ENCODE assay signal across 21 cellular contexts in genomic region chr21:41596241-41596925, GRCh38.
"Had no signal": no experiment of that assay in that cellular context is flagged by ENCODE, and none has a peak within 500 bp of the region (broad histone marks: within the 10 kb centered on the region; RNA-seq: fewer than 3 reads in every experiment).

No MANE protein-coding gene starts in this region.

- H3K27ac ChIP-seq: cardiac muscle cell, lower lobe of right lung, ovary, prostate gland, tibial artery, uterus, VCaP had no signal

- H3K4me1 ChIP-seq: uterus had no signal

- H3K9me3 ChIP-seq: lower lobe of right lung, ovary, prostate gland, tibial artery, uterus had no signal

- H3K36me3 ChIP-seq: cardiac muscle cell, lower lobe of right lung, ovary, prostate gland, tibial artery, uterus had no signal

- H3K4me3 ChIP-seq: cardiac muscle cell, lower lobe of right lung, ovary, prostate gland, tibial artery, uterus had no signal

- H3K27me3 ChIP-seq: cardiac muscle cell, ovary, uterus had no signal

- DNase-seq: activated CD4-positive, alpha-beta memory T cell treated with anti-CD3 and anti-CD28 coated beads, Interleukin-2, amount 10 ng/mL, durations not matched to agents 7 days and 5 days; activated CD4-positive, alpha-beta T cell treated with anti-CD3 and anti-CD28 coated beads, Interleukin-2, amount 10 ng/mL, durations not matched to agents 24 days and 14 days; activated naive CD4-positive, alpha-beta T cell treated with Interleukin-2 at 50 U/mL for 16 hours; activated naive CD8-positive, alpha-beta T cell treated with anti-CD3 and anti-CD28 coated beads, Interleukin-2, amount 10 ng/mL, durations not matched to agents 7 days and 5 days; amygdala; effector CD8-positive, alpha-beta T cell; erythroblast; foreskin fibroblast; kidney; lower lobe of right lung; naive thymus-derived CD4-positive, alpha-beta T cell; stimulated activated CD4-positive, alpha-beta T cell treated with anti-CD3 and anti-CD28 coated beads, Interleukin-4, amount 100 ng/mL, for 24 hours; stimulated activated naive CD8-positive, alpha-beta T cell treated with anti-CD3 and anti-CD28 coated beads, Interleukin-15, Interleukin-2, amounts not matched to agents 100 U/mL and 50 U/mL, for 24 hours; substantia nigra; tibial artery; uterus had no signal

- ATAC-seq: activated CD4-positive, CD25-positive, alpha-beta regulatory T cell treated with anti-CD3 and anti-CD28 coated beads, Interleukin-2, amount 50 U/mL, for 24 hours; lower lobe of right lung; naive thymus-derived CD4-positive, alpha-beta T cell; stimulated activated naive CD8-positive, alpha-beta T cell treated with anti-CD3 and anti-CD28 coated beads, Interleukin-15, Interleukin-2, amounts not matched to agents 100 U/mL and 50 U/mL, for 24 hours had no signal
